1 cellular context compared by ENCODE assay signal in the genomic region with DNA sequence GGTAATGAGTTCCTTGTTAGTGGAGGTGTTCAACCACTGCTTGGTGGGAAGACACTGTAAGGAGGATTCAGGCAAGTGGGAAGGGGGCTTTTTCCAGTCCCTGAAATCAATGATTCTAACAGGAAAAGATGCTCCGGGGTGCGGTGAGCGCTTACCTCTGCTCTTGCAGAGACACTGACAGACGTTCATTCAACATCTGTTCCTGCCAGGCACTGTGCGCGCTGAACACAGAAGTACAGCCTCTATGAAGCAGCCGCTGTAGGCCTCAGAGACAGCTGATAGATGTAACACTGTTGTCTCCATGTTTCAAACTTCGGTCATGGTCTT.
TF ChIP-seq lines count a peak whose summit lies in the region.

No MANE protein-coding gene starts in this region.

TF ChIP-seq in IMR-90, 13 proteins besides CTCF, POLR2A, EP300 and RAD21 (continued from another document):
- TF ChIP-seq, protein P1, sequence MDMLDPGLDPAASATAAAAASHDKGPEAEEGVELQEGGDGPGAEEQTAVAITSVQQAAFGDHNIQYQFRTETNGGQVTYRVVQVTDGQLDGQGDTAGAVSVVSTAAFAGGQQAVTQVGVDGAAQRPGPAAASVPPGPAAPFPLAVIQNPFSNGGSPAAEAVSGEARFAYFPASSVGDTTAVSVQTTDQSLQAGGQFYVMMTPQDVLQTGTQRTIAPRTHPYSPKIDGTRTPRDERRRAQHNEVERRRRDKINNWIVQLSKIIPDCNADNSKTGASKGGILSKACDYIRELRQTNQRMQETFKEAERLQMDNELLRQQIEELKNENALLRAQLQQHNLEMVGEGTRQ (IDR thresholded peaks at IDR 0.05; ENCODE audit: low read depth, low read length): no peak
- no peak for TF ChIP-seq MAFK (IDR thresholded peaks at IDR 0.05; ENCODE audit: low read depth, low read length)
